In the genomic region with DNA sequence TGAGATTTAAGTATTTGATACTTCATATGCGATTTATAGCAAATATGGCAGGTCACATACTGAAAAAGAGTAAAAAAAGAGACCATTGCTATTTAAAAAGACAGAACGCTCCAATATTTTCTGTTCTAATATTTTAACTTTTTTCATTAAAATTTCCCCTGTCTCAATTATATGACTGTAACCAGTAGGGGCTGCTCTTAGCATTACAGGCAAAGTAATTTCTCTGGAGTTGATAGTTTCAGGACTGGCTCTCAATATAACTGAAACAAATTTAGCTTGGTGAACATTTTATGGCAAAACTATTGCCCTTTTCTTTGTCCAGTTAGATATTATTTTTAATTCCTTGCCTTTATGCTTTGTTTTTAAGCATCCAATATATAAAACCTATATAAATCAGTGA, we compare ENCODE assay signal across 12 cellular contexts.
DNase-seq lines count a peak whose midpoint lies in the region; ATAC-seq and TF ChIP-seq lines count a peak whose summit lies in the region.
"Had no signal": no experiment of that assay in that cellular context is flagged by ENCODE, and none has a peak within 500 bp of the region (broad histone marks: within the 10 kb centered on the region; RNA-seq: fewer than 3 reads in every experiment).

No MANE protein-coding gene starts in this region.

- TF ChIP-seq CTCF in 22Rv1 (IDR thresholded peaks at IDR 0.05) (peak; percentile 73), VCaP (conservative IDR thresholded peaks at IDR 0.05) (peak; percentile 67)

- H3K27ac ChIP-seq in 22Rv1, result no peak overlapping the region
- no peak overlapping the region for H3K27ac ChIP-seq in VCaP

- H3K27ac Mint-ChIP-seq in activated CD4-positive, alpha-beta T cell treated with anti-CD3 and anti-CD28 coated beads, Interleukin-2, amount 10 ng/mL, durations not matched to agents 24 days and 14 days, result no peak overlapping the region
- H3K27ac Mint-ChIP-seq in stimulated activated memory B cell treated with anti-CD40 and anti-IgM and Interleukin-4, amounts not matched to agents 10 μg/mL and 1 μg/mL and 100 μg/mL, for 72 hours, result no peak overlapping the region
- H3K27ac Mint-ChIP-seq: activated naive CD8-positive, alpha-beta T cell had no signal

- DNase-seq in HPDE6-E6E7 (ENCODE audit: extremely low spot score), result peak; percentile 1
- DNase-seq in iPS-NIHi7 (ENCODE audit: extremely low spot score), result peak; percentile 12
- no peak for DNase-seq in anterior cingulate cortex (lab: John Stamatoyannopoulos, UW)
- no peak for DNase-seq in activated CD4-positive, alpha-beta T cell treated with anti-CD3 and anti-CD28 coated beads, Interleukin-2, amount 10 ng/mL, durations not matched to agents 24 days and 14 days
- no peak for DNase-seq in SHP77 treated with DMSO at 0.1 percent for 48 hours (lab: John Stamatoyannopoulos, UW)
- DNase-seq: cortex of kidney, KG1, RPMI8226 had no signal

- intact Hi-C loops in activated CD4-positive, alpha-beta T cell treated with anti-CD3 and anti-CD28 coated beads, Interleukin-2, amount 10 ng/mL, durations not matched to agents 24 days and 14 days (cut with micrococcal nuclease), result no loop called here

- H3K4me3 Mint-ChIP-seq in activated CD4-positive, alpha-beta T cell treated with anti-CD3 and anti-CD28 coated beads, Interleukin-2, amount 10 ng/mL, durations not matched to agents 24 days and 14 days, result no peak overlapping the region
- H3K4me3 Mint-ChIP-seq in stimulated activated memory B cell treated with anti-CD40 and anti-IgM and Interleukin-4, amounts not matched to agents 10 μg/mL and 1 μg/mL and 100 μg/mL, for 72 hours, result no peak overlapping the region
- H3K4me3 Mint-ChIP-seq: activated naive CD8-positive, alpha-beta T cell had no signal

- ATAC-seq in stimulated activated memory B cell treated with anti-CD40 and anti-IgM and Interleukin-4, amounts not matched to agents 10 μg/mL and 1 μg/mL and 100 μg/mL, for 72 hours, result no peak

- peaks cover 4% of the 10 kb centered on the region for H3K9me3 Mint-ChIP-seq in activated CD4-positive, alpha-beta T cell treated with anti-CD3 and anti-CD28 coated beads, Interleukin-2, amount 10 ng/mL, durations not matched to agents 24 days and 14 days
- H3K9me3 Mint-ChIP-seq in stimulated activated memory B cell treated with anti-CD40 and anti-IgM and Interleukin-4, amounts not matched to agents 10 μg/mL and 1 μg/mL and 100 μg/mL, for 72 hours, result peaks cover 3% of the 10 kb centered on the region

- no peaks in the 10 kb centered on the region for H3K4me1 Mint-ChIP-seq in activated CD4-positive, alpha-beta T cell treated with anti-CD3 and anti-CD28 coated beads, Interleukin-2, amount 10 ng/mL, durations not matched to agents 24 days and 14 days
- no peaks in the 10 kb centered on the region for H3K4me1 Mint-ChIP-seq in stimulated activated memory B cell treated with anti-CD40 and anti-IgM and Interleukin-4, amounts not matched to agents 10 μg/mL and 1 μg/mL and 100 μg/mL, for 72 hours

- H3K36me3 Mint-ChIP-seq in activated CD4-positive, alpha-beta T cell treated with anti-CD3 and anti-CD28 coated beads, Interleukin-2, amount 10 ng/mL, durations not matched to agents 24 days and 14 days (ENCODE audit: low read depth), result no peaks in the 10 kb centered on the region
- H3K36me3 Mint-ChIP-seq in stimulated activated memory B cell treated with anti-CD40 and anti-IgM and Interleukin-4, amounts not matched to agents 10 μg/mL and 1 μg/mL and 100 μg/mL, for 72 hours, result no peaks in the 10 kb centered on the region
- H3K36me3 Mint-ChIP-seq: activated naive CD8-positive, alpha-beta T cell had no signal

- no peaks in the 10 kb centered on the region for H3K27me3 Mint-ChIP-seq in activated CD4-positive, alpha-beta T cell treated with anti-CD3 and anti-CD28 coated beads, Interleukin-2, amount 10 ng/mL, durations not matched to agents 24 days and 14 days
- H3K27me3 Mint-ChIP-seq in stimulated activated memory B cell treated with anti-CD40 and anti-IgM and Interleukin-4, amounts not matched to agents 10 μg/mL and 1 μg/mL and 100 μg/mL, for 72 hours, result no peaks in the 10 kb centered on the region
- H3K27me3 Mint-ChIP-seq: activated naive CD8-positive, alpha-beta T cell had no signal

Comparison
In these comparisons a context has a peak if more than half of its experiments do, and no peak if none do; other contexts are left out.
1. DNase-seq: peak in HPDE6-E6E7 (single experiment) and iPS-NIHi7 (single experiment); none in anterior cingulate cortex (0 of 58), activated CD4-positive, alpha-beta T cell treated with anti-CD3 and anti-CD28 coated beads, Interleukin-2, amount 10 ng/mL, durations not matched to agents 24 days and 14 days (single experiment) and SHP77 treated with DMSO at 0.1 percent for 48 hours (single experiment).